ENCODE assay signal across 30 cellular contexts in genomic region chr1:113788802-113789201, GRCh38.
"Had no signal": no experiment of that assay in that cellular context is flagged by ENCODE, and none has a peak within 500 bp of the region (broad histone marks: within the 10 kb centered on the region; RNA-seq: fewer than 3 reads in every experiment).

No MANE protein-coding gene starts in this region.

- H3K4me2 ChIP-seq: smooth muscle cell had no signal

- H3K4me3 Mint-ChIP-seq: activated naive CD4-positive, alpha-beta T cell treated with anti-CD3 and anti-CD28 coated beads, Interleukin-2, amount 10 ng/mL, durations not matched to agents 7 days and 5 days; dendritic cell treated with granulocyte-macrophage colony-stimulating factor and Interleukin-4, amounts not matched to agents 40 ng/mL and 50 ng/mL, for 4 days; neural crest cell; stimulated activated naive B cell treated with anti-CD40 and anti-IgM and Interleukin-4, amounts not matched to agents 10 μg/mL and 1 μg/mL and 100 μg/mL, for 72 hours; T-helper 1 cell treated with Interleukin-12 subunit alpha and Interleukin-12 subunit beta and Interleukin-4 antibody, amounts not matched to agents 30 μg/mL and 1 μg/mL, for 36 hours had no signal

- H3K36me3 ChIP-seq: right atrium auricular region, WERI-Rb-1 had no signal

- H3K27me3 ChIP-seq: esophagus muscularis mucosa, foreskin keratinocyte, heart right ventricle, right atrium auricular region, stomach, tibial artery, upper lobe of right lung had no signal

- ATAC-seq: activated CD4-positive, CD25-positive, alpha-beta regulatory T cell treated with anti-CD3 and anti-CD28 coated beads, Interleukin-2, amount 50 U/mL, for 24 hours; foreskin keratinocyte; left cardiac atrium; left ventricle myocardium superior; mucosa of descending colon; stimulated activated naive B cell treated with anti-CD40 and anti-IgM and Interleukin-4, amounts not matched to agents 10 μg/mL and 1 μg/mL and 100 μg/mL, for 72 hours; upper lobe of right lung had no signal

- H3K27ac Mint-ChIP-seq: activated naive CD4-positive, alpha-beta T cell treated with anti-CD3 and anti-CD28 coated beads, Interleukin-2, amount 10 ng/mL, durations not matched to agents 7 days and 5 days; dendritic cell treated with granulocyte-macrophage colony-stimulating factor and Interleukin-4, amounts not matched to agents 40 ng/mL and 50 ng/mL, for 4 days; stimulated activated naive B cell treated with anti-CD40 and anti-IgM and Interleukin-4, amounts not matched to agents 10 μg/mL and 1 μg/mL and 100 μg/mL, for 72 hours; T-helper 1 cell treated with Interleukin-12 subunit alpha and Interleukin-12 subunit beta and Interleukin-4 antibody, amounts not matched to agents 30 μg/mL and 1 μg/mL, for 36 hours had no signal

- H3K9me3 Mint-ChIP-seq: activated naive CD4-positive, alpha-beta T cell treated with anti-CD3 and anti-CD28 coated beads, Interleukin-2, amount 10 ng/mL, durations not matched to agents 7 days and 5 days; dendritic cell treated with granulocyte-macrophage colony-stimulating factor and Interleukin-4, amounts not matched to agents 40 ng/mL and 50 ng/mL, for 4 days; neural crest cell; stimulated activated naive B cell treated with anti-CD40 and anti-IgM and Interleukin-4, amounts not matched to agents 10 μg/mL and 1 μg/mL and 100 μg/mL, for 72 hours; T-helper 1 cell treated with Interleukin-12 subunit alpha and Interleukin-12 subunit beta and Interleukin-4 antibody, amounts not matched to agents 30 μg/mL and 1 μg/mL, for 36 hours had no signal

- H3K9me3 ChIP-seq: esophagus muscularis mucosa, heart right ventricle, mucosa of descending colon, right atrium auricular region, stomach, tibial artery, upper lobe of right lung had no signal

- H3K4me3 ChIP-seq: esophagus muscularis mucosa, heart right ventricle, mucosa of descending colon, right atrium auricular region, smooth muscle cell, stomach, tibial artery, upper lobe of right lung had no signal

- H3K27me3 Mint-ChIP-seq: activated naive CD4-positive, alpha-beta T cell treated with anti-CD3 and anti-CD28 coated beads, Interleukin-2, amount 10 ng/mL, durations not matched to agents 7 days and 5 days; dendritic cell treated with granulocyte-macrophage colony-stimulating factor and Interleukin-4, amounts not matched to agents 40 ng/mL and 50 ng/mL, for 4 days; stimulated activated naive B cell treated with anti-CD40 and anti-IgM and Interleukin-4, amounts not matched to agents 10 μg/mL and 1 μg/mL and 100 μg/mL, for 72 hours had no signal

- H3K27ac ChIP-seq: esophagus muscularis mucosa, foreskin keratinocyte, heart right ventricle, parathyroid adenoma, right atrium auricular region, stomach, tibial artery, upper lobe of right lung, WERI-Rb-1 had no signal

- DNase-seq: activated CD4-positive, alpha-beta T cell treated with anti-CD3 and anti-CD28 coated beads for 48 hours; activated CD4-positive, alpha-beta T cell treated with anti-CD3 and anti-CD28 coated beads, Interleukin-2, amount 50 U/mL, for 48 hours; activated CD8-positive, alpha-beta memory T cell treated with anti-CD3 and anti-CD28 coated beads for 24 hours; activated gamma-delta T cell; activated naive CD4-positive, alpha-beta T cell treated with anti-CD3 and anti-CD28 coated beads, Interleukin-2, amount 10 ng/mL, durations not matched to agents 7 days and 5 days; amygdala; caudate nucleus; foreskin keratinocyte; heart right ventricle; left cardiac atrium; left ventricle myocardium superior; mucosa of descending colon; nucleus accumbens; stimulated activated CD4-positive, alpha-beta T cell treated with anti-CD3 and anti-CD28 coated beads, Interleukin-1b, Interleukin-23, amount 100 ng/mL, for 48 hours; stimulated activated CD4-positive, alpha-beta T cell treated with anti-CD3 and anti-CD28 coated beads, Interleukin-4, amount 100 ng/mL, for 4 hours; stimulated activated naive B cell treated with anti-CD40 and anti-IgM and Interleukin-4, amounts not matched to agents 10 μg/mL and 1 μg/mL and 100 μg/mL, for 72 hours; stomach; T1000; tibial artery; upper lobe of right lung; WERI-Rb-1 had no signal

- H3K9ac ChIP-seq: parathyroid adenoma had no signal

- FAIRE-seq: islet of Langerhans had no signal

- H2AFZ ChIP-seq: parathyroid adenoma had no signal
